In the genomic region with DNA sequence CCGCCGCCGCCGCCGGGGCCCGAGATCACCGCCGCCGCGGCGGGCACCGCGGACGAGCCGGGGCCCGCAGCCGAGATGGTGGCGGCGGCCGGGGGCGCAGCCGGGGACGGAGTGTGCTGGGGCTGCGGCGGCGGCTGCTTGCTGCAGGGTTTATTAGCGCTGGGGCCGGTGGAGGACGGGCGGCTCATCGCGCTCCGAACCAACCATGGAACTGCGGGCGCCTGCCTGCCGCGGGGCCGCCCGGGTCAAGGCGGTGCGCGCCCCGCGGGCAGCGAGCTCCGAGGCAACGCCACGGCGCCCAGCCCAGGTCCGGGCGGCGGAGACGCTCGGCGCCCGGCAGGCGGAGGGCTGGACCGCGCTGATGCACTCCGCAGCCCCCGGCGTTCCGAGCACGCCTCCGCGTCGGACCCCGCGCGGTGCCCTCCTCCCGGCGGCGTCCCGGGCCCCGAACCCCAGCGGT, we compare ENCODE assay signal across 1 cellular context.
TF ChIP-seq lines count a peak whose summit lies in the region.

No MANE protein-coding gene starts in this region.

TF ChIP-seq in GM23338, 12 proteins besides CTCF, POLR2A, EP300 and RAD21 (continued from another document):
- TF ChIP-seq, protein P1, sequence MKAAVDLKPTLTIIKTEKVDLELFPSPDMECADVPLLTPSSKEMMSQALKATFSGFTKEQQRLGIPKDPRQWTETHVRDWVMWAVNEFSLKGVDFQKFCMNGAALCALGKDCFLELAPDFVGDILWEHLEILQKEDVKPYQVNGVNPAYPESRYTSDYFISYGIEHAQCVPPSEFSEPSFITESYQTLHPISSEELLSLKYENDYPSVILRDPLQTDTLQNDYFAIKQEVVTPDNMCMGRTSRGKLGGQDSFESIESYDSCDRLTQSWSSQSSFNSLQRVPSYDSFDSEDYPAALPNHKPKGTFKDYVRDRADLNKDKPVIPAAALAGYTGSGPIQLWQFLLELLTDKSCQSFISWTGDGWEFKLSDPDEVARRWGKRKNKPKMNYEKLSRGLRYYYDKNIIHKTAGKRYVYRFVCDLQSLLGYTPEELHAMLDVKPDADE (IDR thresholded peaks at IDR 0.05) = no peak
- TF ChIP-seq ZNF331 (CRISPR knock-in tag; IDR thresholded peaks at IDR 0.05; ENCODE audit: low read depth) (no peak), ZNF114 (CRISPR knock-in tag; IDR thresholded peaks at IDR 0.05) (no peak), JUNB (IDR thresholded peaks at IDR 0.05; ENCODE audit: unreplicated experiment) (no peak), STAT1 (IDR thresholded peaks at IDR 0.05; ENCODE audit: unreplicated experiment) (no peak), EZH2phosphoT487 (IDR thresholded peaks at IDR 0.05; ENCODE audit: unreplicated experiment) (no peak), ZNF462 (CRISPR knock-in tag; IDR thresholded peaks at IDR 0.05) (no peak), NANOG (IDR thresholded peaks at IDR 0.05; ENCODE audit: borderline replicate concordance) (no peak), CREB1 (CRISPR knock-in tag; IDR thresholded peaks at IDR 0.05; ENCODE audit: low read depth) (no peak), EZH2 (IDR thresholded peaks at IDR 0.05; ENCODE audit: low read depth, unreplicated experiment) (no peak)
